ENCODE assay signal across 2 cellular contexts in the genomic region with DNA sequence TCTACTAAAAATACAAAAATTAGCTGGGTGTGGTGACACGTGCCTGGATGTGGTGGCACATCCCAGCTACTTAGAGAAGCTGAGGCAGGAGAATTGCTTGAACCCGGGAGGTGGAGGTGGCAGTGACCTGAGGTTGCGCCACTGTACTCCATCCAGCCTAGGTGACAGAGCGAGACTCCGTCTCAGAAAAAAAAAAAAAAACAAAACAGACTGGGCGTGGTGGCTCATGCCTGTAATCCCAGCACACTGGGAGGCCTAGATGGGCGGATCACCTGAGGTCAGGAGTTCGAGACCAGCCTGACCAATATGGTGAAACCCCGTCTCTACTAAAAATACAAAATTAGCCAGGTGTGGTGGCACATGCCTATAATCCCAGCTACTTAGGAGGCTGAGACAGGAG. TPM values are rescaled to one million over a fixed set of nuclear protein-coding genes. Genes with fewer than 3 reads are reported as not detected.
"Had no signal": no experiment of that assay in that cellular context is flagged by ENCODE, and none has a peak within 500 bp of the region (broad histone marks: within the 10 kb centered on the region; RNA-seq: fewer than 3 reads in every experiment).

No MANE protein-coding gene starts in this region.

RNA-seq across cellular contexts. Expression of gene SMIM5, which starts 39.8 kb away (rescaled TPM):
- total RNA-seq: HT1080, IMR-90 had no signal
- polyA plus RNA-seq: IMR-90 had no signal
